8 cellular contexts compared by ENCODE assay signal in the genomic region with DNA sequence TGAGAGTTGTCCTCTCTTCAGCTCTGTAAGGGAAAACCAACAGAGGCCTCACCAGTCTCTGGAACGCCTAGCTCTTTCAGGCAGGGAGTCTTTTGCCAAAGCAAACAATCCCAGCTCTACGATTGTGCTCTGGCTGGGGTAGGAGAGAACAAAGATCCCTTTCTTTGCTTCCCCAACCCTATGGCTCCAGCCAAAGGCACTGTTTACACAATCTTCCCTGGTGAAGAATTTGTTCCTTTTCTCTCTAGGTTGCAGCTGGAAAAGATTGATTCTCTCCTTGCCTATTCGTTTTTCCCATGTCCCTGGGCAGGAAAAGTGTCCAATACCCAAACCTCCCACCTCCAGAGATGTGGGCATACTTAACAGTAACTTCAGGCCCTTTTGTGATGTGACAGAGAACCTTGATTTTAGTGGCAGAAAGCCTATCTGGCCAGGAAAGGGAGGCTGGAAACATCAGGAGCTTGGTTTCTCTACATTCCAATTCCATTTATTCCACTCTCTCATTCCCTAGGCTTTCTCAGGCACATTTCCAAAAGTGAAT. TPM values are rescaled to one million over a fixed set of nuclear protein-coding genes. Genes with fewer than 3 reads are reported as not detected.
DNase-seq lines count a peak whose midpoint lies in the region; ATAC-seq and TF ChIP-seq lines count a peak whose summit lies in the region.

No MANE protein-coding gene starts in this region.

- H3K27me3 ChIP-seq in esophagus squamous epithelium, result no peaks in the 10 kb centered on the region

- peak overlapping the region in 1 of 4 donors; percentile 16 for H3K4me3 ChIP-seq in esophagus squamous epithelium

- no peaks in the 10 kb centered on the region for H3K27me3 Mint-ChIP-seq in nephron (ENCODE audit: low read depth)
- H3K27me3 Mint-ChIP-seq in natural killer cell treated with Interleukin-12 subunit alpha and Interleukin-12 subunit beta and Interleukin-15 and Interleukin-18, amount 100 ng/mL, for 72 hours, result no peaks in the 10 kb centered on the region

- ATAC-seq in natural killer cell treated with Interleukin-12 subunit alpha and Interleukin-12 subunit beta and Interleukin-15 and Interleukin-18, amount 100 ng/mL, for 72 hours, result no peak
- ATAC-seq in HG03097 (IDR thresholded peaks at IDR 0.05; ENCODE audit: low FRiP score, unreplicated experiment), result no peak

- no peaks in the 10 kb centered on the region for H3K9me3 Mint-ChIP-seq in nephron
- H3K9me3 Mint-ChIP-seq in natural killer cell treated with Interleukin-12 subunit alpha and Interleukin-12 subunit beta and Interleukin-15 and Interleukin-18, amount 100 ng/mL, for 72 hours, result no peaks in the 10 kb centered on the region

- H3K4me1 Mint-ChIP-seq in nephron, result peaks cover 30% of the 10 kb centered on the region
- H3K4me1 Mint-ChIP-seq in natural killer cell treated with Interleukin-12 subunit alpha and Interleukin-12 subunit beta and Interleukin-15 and Interleukin-18, amount 100 ng/mL, for 72 hours (ENCODE audit: low read depth in 2 of 2), result no peaks in the 10 kb centered on the region

- no peak for TF ChIP-seq POLR2A in esophagus squamous epithelium (IDR thresholded peaks at IDR 0.05)

- intact Hi-C loops in esophagus squamous epithelium (cut with DNase I), result no loop called here

- peaks cover 15 to 33% (median 26%) of the 10 kb centered on the region in 3 donors for H3K4me1 ChIP-seq in esophagus squamous epithelium

- H3K36me3 ChIP-seq in esophagus squamous epithelium, result peaks cover 0 to 28% (median 0%) of the 10 kb centered on the region in 3 donors

- DNase-seq in Daoy (ENCODE audit: low read depth) (peak; percentile 83), NCI-H748 treated with DMSO at 0.1 percent for 48 hours (lab: John Stamatoyannopoulos, UW) (peak; percentile 41), esophagus squamous epithelium (lab: John Stamatoyannopoulos, UW) (no peak), NCI-H128 (lab: John Stamatoyannopoulos, UW; ENCODE audit: unreplicated experiment) (no peak), NK-92 (lab: John Stamatoyannopoulos, UW; ENCODE audit: unreplicated experiment) (no peak)
- no peak for DNase-seq in natural killer cell treated with Interleukin-12 subunit alpha and Interleukin-12 subunit beta and Interleukin-15 and Interleukin-18, amount 100 ng/mL, for 72 hours (ENCODE audit: low spot score)

- TF ChIP-seq CTCF in esophagus squamous epithelium (IDR thresholded peaks at IDR 0.05), result no peak
- TF ChIP-seq CTCF in nephron (IDR thresholded peaks at IDR 0.05; ENCODE audit: unreplicated experiment in 3 of 3), result no peak

- peak overlapping the region; percentile 95 to 100 (median 99) for H3K27ac Mint-ChIP-seq in nephron
- H3K27ac Mint-ChIP-seq in natural killer cell treated with Interleukin-12 subunit alpha and Interleukin-12 subunit beta and Interleukin-15 and Interleukin-18, amount 100 ng/mL, for 72 hours, result no peak overlapping the region

- H3K36me3 Mint-ChIP-seq in nephron (ENCODE audit: low read depth), result peaks cover 24% of the 10 kb centered on the region
- peaks cover under 1% of the 10 kb centered on the region for H3K36me3 Mint-ChIP-seq in natural killer cell treated with Interleukin-12 subunit alpha and Interleukin-12 subunit beta and Interleukin-15 and Interleukin-18, amount 100 ng/mL, for 72 hours

- peak overlapping the region; percentile 53 to 85 (median 78) for H3K27ac ChIP-seq in esophagus squamous epithelium

- 24 to 25% methylated on average over 3 of the region's 3 CpGs for WGBS in esophagus squamous epithelium, 2 donors

- no peaks in the 10 kb centered on the region for H3K9me3 ChIP-seq in esophagus squamous epithelium

- H3K4me3 Mint-ChIP-seq in nephron, result peak overlapping the region in 2 of 3 experiments; percentile 9 to 53
- no peak overlapping the region for H3K4me3 Mint-ChIP-seq in natural killer cell treated with Interleukin-12 subunit alpha and Interleukin-12 subunit beta and Interleukin-15 and Interleukin-18, amount 100 ng/mL, for 72 hours

RNA-seq across cellular contexts. Expression of a gene that starts 16.8 kb away (rescaled TPM):
- total RNA-seq in Daoy (2014; rRNA removed; shearing (Covaris generic)), result 351 and 471 TPM in 2 replicates
- total RNA-seq in esophagus squamous epithelium, result 100 to 1,000 TPM; 240 to 303 (median 268) TPM
- 100 to 1,000 TPM; 221 to 334 TPM for total RNA-seq in natural killer cell treated with Interleukin-12 subunit alpha and Interleukin-12 subunit beta and Interleukin-15 and Interleukin-18, amount 100 ng/mL, for 72 hours

RNA-seq across cellular contexts. Expression of a gene that starts 32.9 kb away (rescaled TPM):
- total RNA-seq in Daoy (2014; rRNA removed; shearing (Covaris generic)), result 4.1 and 7.7 TPM in 2 replicates
- 10 to 100 TPM; 12.5 to 28.0 (median 20.6) TPM for total RNA-seq in esophagus squamous epithelium
- total RNA-seq in natural killer cell treated with Interleukin-12 subunit alpha and Interleukin-12 subunit beta and Interleukin-15 and Interleukin-18, amount 100 ng/mL, for 72 hours, result 10 to 100 TPM; 36.4 to 39.4 TPM

Comparison
In these comparisons a context has a peak if more than half of its experiments do, and no peak if none do; other contexts are left out.
1. DNase-seq: peak in Daoy (single experiment) and NCI-H748 treated with DMSO at 0.1 percent for 48 hours (single experiment); none in esophagus squamous epithelium (single experiment), natural killer cell treated with Interleukin-12 subunit alpha and Interleukin-12 subunit beta and Interleukin-15 and Interleukin-18, amount 100 ng/mL, for 72 hours (single experiment), NCI-H128 (single experiment) and NK-92 (single experiment).
2. H3K27ac Mint-ChIP-seq: peak in nephron (3 of 3); none in natural killer cell treated with Interleukin-12 subunit alpha and Interleukin-12 subunit beta and Interleukin-15 and Interleukin-18, amount 100 ng/mL, for 72 hours (0 of 2).